In genomic region chr10:79100761-79101160, GRCh38 we compare ENCODE assay signal across 19 cellular contexts. TPM values are rescaled to one million over a fixed set of nuclear protein-coding genes. Genes with fewer than 3 reads are reported as not detected.
DNase-seq lines count a peak whose midpoint lies in the region; ATAC-seq, FAIRE-seq and TF ChIP-seq lines count a peak whose summit lies in the region.
"Had no signal": no experiment of that assay in that cellular context is flagged by ENCODE, and none has a peak within 500 bp of the region (broad histone marks: within the 10 kb centered on the region; RNA-seq: fewer than 3 reads in every experiment).

No MANE protein-coding gene starts in this region.

- no peaks in the 10 kb centered on the region for H3K36me3 ChIP-seq in PC-3 (ENCODE audit: low read depth, low read length)
- H3K36me3 ChIP-seq: Peyer's patch had no signal

- CTCF ChIA-PET in activated CD4-positive, alpha-beta T cell treated with anti-CD3 and anti-CD28 coated beads, Interleukin-2, amount 10 ng/mL, durations not matched to agents 7 days and 5 days (lab: Charles Lee) = interaction anchor here (0.6 to 1.2 kb wide), 2 partner anchors 10 kb away, joined by 4 to 6 read pairs; no protein-coding TSS in a partner anchor
- CTCF ChIA-PET in PC-3 (lab: Charles Lee) = no interaction called here

- H3K27ac ChIP-seq in PC-3 (ENCODE audit: low read length) = no peak overlapping the region

- H3K4me2 ChIP-seq in PC-3 (ENCODE audit: low read length) = no peak overlapping the region

- H2AFZ ChIP-seq in PC-3 (ENCODE audit: low read length) = no peak overlapping the region

- TF ChIP-seq CTCF in PC-3 (conservative IDR thresholded peaks at IDR 0.05; ENCODE audit: low read depth, low read length) = no peak

- peak overlapping the region; percentile 13 for H3K27ac Mint-ChIP-seq in activated CD4-positive, alpha-beta T cell treated with anti-CD3 and anti-CD28 coated beads, Interleukin-2, amount 10 ng/mL, durations not matched to agents 24 days and 14 days
- no peak overlapping the region for H3K27ac Mint-ChIP-seq in activated CD4-positive, alpha-beta T cell treated with anti-CD3 and anti-CD28 coated beads, Interleukin-2, amount 10 ng/mL, durations not matched to agents 7 days and 5 days
- H3K27ac Mint-ChIP-seq in stimulated activated effector memory CD8-positive, alpha-beta T cell treated with anti-CD3 and anti-CD28 coated beads, Interleukin-12 subunit alpha, Interleukin-12 subunit beta, amount 100 ng/mL, for 72 hours = peak overlapping the region; percentile 60

- no peak for DNase-seq in activated CD4-positive, alpha-beta T cell treated with anti-CD3 and anti-CD28 coated beads, Interleukin-2, amount 10 ng/mL, durations not matched to agents 24 days and 14 days
- DNase-seq in activated CD4-positive, alpha-beta T cell treated with anti-CD3 and anti-CD28 coated beads, Interleukin-2, amount 10 ng/mL, durations not matched to agents 7 days and 5 days = no peak
- DNase-seq in PC-3 (no peak), left colon (no peak), AG20443 (ENCODE audit: low spot score) (no peak), GM12892 (ENCODE audit: insufficient read length) (no peak)
- DNase-seq in stimulated activated effector memory CD8-positive, alpha-beta T cell treated with anti-CD3 and anti-CD28 coated beads, Interleukin-12 subunit alpha, Interleukin-12 subunit beta, amount 100 ng/mL, for 72 hours (ENCODE audit: low spot score in 2 of 2) = no peak
- DNase-seq in activated CD8-positive, alpha-beta memory T cell treated with anti-CD3 and anti-CD28 coated beads, Interleukin-2, amount 50 U/mL, for 48 hours = no peak
- DNase-seq: activated CD4-positive, CD25-positive, alpha-beta regulatory T cell treated with anti-CD3 and anti-CD28 coated beads, Interleukin-2, amount 50 U/mL, for 72 hours; activated T-cell treated with anti-CD3 and anti-CD28 coated beads, Interleukin-2, amount 50 U/mL, for 72 hours; Calu3; effector CD8-positive, alpha-beta T cell; foreskin fibroblast; GOT3; KBM-7; NCI-H1930; NCI-H524 treated with DMSO at 0.1 percent for 48 hours; Peyer's patch; stimulated activated CD4-positive, alpha-beta T cell treated with anti-CD3 and anti-CD28 coated beads, Interleukin-4, amount 100 ng/mL, for 24 hours had no signal

- H3F3A ChIP-seq in PC-3 (ENCODE audit: low read length, unreplicated experiment) = no peaks in the 10 kb centered on the region

- no peak overlapping the region for H3K9ac ChIP-seq in PC-3 (ENCODE audit: low read length)

- no peak overlapping the region for H3K4me3 ChIP-seq in PC-3 (ENCODE audit: low read length)
- H3K4me3 ChIP-seq: Peyer's patch had no signal

- H3K9me3 ChIP-seq in PC-3 (ENCODE audit: low read length) = no peaks in the 10 kb centered on the region
- H3K9me3 ChIP-seq: Peyer's patch had no signal

- no peak for TF ChIP-seq POLR2A in GM12892 (IDR thresholded peaks at IDR 0.05; ENCODE audit: low read depth, low read length)

- H3K4me1 Mint-ChIP-seq in activated CD4-positive, alpha-beta T cell treated with anti-CD3 and anti-CD28 coated beads, Interleukin-2, amount 10 ng/mL, durations not matched to agents 24 days and 14 days = peaks cover 11% of the 10 kb centered on the region
- peaks cover 26% of the 10 kb centered on the region for H3K4me1 Mint-ChIP-seq in activated CD4-positive, alpha-beta T cell treated with anti-CD3 and anti-CD28 coated beads, Interleukin-2, amount 10 ng/mL, durations not matched to agents 7 days and 5 days
- H3K4me1 Mint-ChIP-seq in stimulated activated effector memory CD8-positive, alpha-beta T cell treated with anti-CD3 and anti-CD28 coated beads, Interleukin-12 subunit alpha, Interleukin-12 subunit beta, amount 100 ng/mL, for 72 hours = peaks cover 71% of the 10 kb centered on the region

- no peaks in the 10 kb centered on the region for H3K9me2 ChIP-seq in PC-3 (replicated peaks; ENCODE audit: low read length)

- 0 out of 2 replicates have a peak, but pooled peaks cover 1% of the 10 kb centered on the region for H3K4me1 ChIP-seq in PC-3 (ENCODE audit: insufficient read depth, low read length)

- no peak for FAIRE-seq in GM12892 (lab: Jason Lieb, UNC)

- H3K9me3 Mint-ChIP-seq in activated CD4-positive, alpha-beta T cell treated with anti-CD3 and anti-CD28 coated beads, Interleukin-2, amount 10 ng/mL, durations not matched to agents 24 days and 14 days = no peaks in the 10 kb centered on the region
- H3K9me3 Mint-ChIP-seq in activated CD4-positive, alpha-beta T cell treated with anti-CD3 and anti-CD28 coated beads, Interleukin-2, amount 10 ng/mL, durations not matched to agents 7 days and 5 days = no peaks in the 10 kb centered on the region
- H3K9me3 Mint-ChIP-seq in stimulated activated effector memory CD8-positive, alpha-beta T cell treated with anti-CD3 and anti-CD28 coated beads, Interleukin-12 subunit alpha, Interleukin-12 subunit beta, amount 100 ng/mL, for 72 hours = no peaks in the 10 kb centered on the region
- H3K9me3 Mint-ChIP-seq: activated T-cell treated with anti-CD3 and anti-CD28 coated beads, Interleukin-2, amount 50 U/mL, for 72 hours had no signal

- no peak overlapping the region for H3K4me3 Mint-ChIP-seq in activated CD4-positive, alpha-beta T cell treated with anti-CD3 and anti-CD28 coated beads, Interleukin-2, amount 10 ng/mL, durations not matched to agents 24 days and 14 days
- H3K4me3 Mint-ChIP-seq in activated CD4-positive, alpha-beta T cell treated with anti-CD3 and anti-CD28 coated beads, Interleukin-2, amount 10 ng/mL, durations not matched to agents 7 days and 5 days = no peak overlapping the region
- no peak overlapping the region for H3K4me3 Mint-ChIP-seq in stimulated activated effector memory CD8-positive, alpha-beta T cell treated with anti-CD3 and anti-CD28 coated beads, Interleukin-12 subunit alpha, Interleukin-12 subunit beta, amount 100 ng/mL, for 72 hours
- H3K4me3 Mint-ChIP-seq: activated T-cell treated with anti-CD3 and anti-CD28 coated beads, Interleukin-2, amount 50 U/mL, for 72 hours had no signal

- intact Hi-C loops in activated CD4-positive, alpha-beta T cell treated with anti-CD3 and anti-CD28 coated beads, Interleukin-2, amount 10 ng/mL, durations not matched to agents 24 days and 14 days (cut with micrococcal nuclease) = no loop called here
- intact Hi-C loops in PC-3 (cut with micrococcal nuclease) (loop anchor here (2.0 kb wide), 1 partner anchor 26 kb away; no protein-coding TSS in a partner anchor), left colon (cut with DNase I, micrococcal nuclease) (no loop called here)

- BruUV-seq in PC-3 (replicated peaks; lab: Mats Ljungman, UMichigan) = no TSS peak

- peaks cover 84% of the 10 kb centered on the region for H4K20me1 ChIP-seq in PC-3 (ENCODE audit: low read length)

- no peaks in the 10 kb centered on the region for H3K27me3 Mint-ChIP-seq in activated CD4-positive, alpha-beta T cell treated with anti-CD3 and anti-CD28 coated beads, Interleukin-2, amount 10 ng/mL, durations not matched to agents 24 days and 14 days
- no peaks in the 10 kb centered on the region for H3K27me3 Mint-ChIP-seq in activated CD4-positive, alpha-beta T cell treated with anti-CD3 and anti-CD28 coated beads, Interleukin-2, amount 10 ng/mL, durations not matched to agents 7 days and 5 days

- POLR2A ChIA-PET in activated CD4-positive, alpha-beta T cell treated with anti-CD3 and anti-CD28 coated beads, Interleukin-2, amount 10 ng/mL, durations not matched to agents 7 days and 5 days (lab: Charles Lee) = no interaction called here
- POLR2A ChIA-PET in PC-3 (lab: Charles Lee; ENCODE audit: unreplicated experiment) = no interaction called here

- H3K27me3 ChIP-seq in PC-3 (ENCODE audit: low read length) = no peaks in the 10 kb centered on the region
- H3K27me3 ChIP-seq: Peyer's patch had no signal

- H3K36me3 Mint-ChIP-seq in activated CD4-positive, alpha-beta T cell treated with anti-CD3 and anti-CD28 coated beads, Interleukin-2, amount 10 ng/mL, durations not matched to agents 24 days and 14 days (ENCODE audit: low read depth) = no peaks in the 10 kb centered on the region
- no peaks in the 10 kb centered on the region for H3K36me3 Mint-ChIP-seq in activated CD4-positive, alpha-beta T cell treated with anti-CD3 and anti-CD28 coated beads, Interleukin-2, amount 10 ng/mL, durations not matched to agents 7 days and 5 days (ENCODE audit: low read depth)
- no peaks in the 10 kb centered on the region for H3K36me3 Mint-ChIP-seq in stimulated activated effector memory CD8-positive, alpha-beta T cell treated with anti-CD3 and anti-CD28 coated beads, Interleukin-12 subunit alpha, Interleukin-12 subunit beta, amount 100 ng/mL, for 72 hours

- ATAC-seq in PC-3 (0 out of 2 replicates have a peak, but pooled peaks have one; percentile 6), left colon (peak; percentile 10)
- no peak for ATAC-seq in stimulated activated effector memory CD8-positive, alpha-beta T cell treated with anti-CD3 and anti-CD28 coated beads, Interleukin-12 subunit alpha, Interleukin-12 subunit beta, amount 100 ng/mL, for 72 hours
- ATAC-seq: activated T-cell treated with anti-CD3 and anti-CD28 coated beads, Interleukin-2, amount 50 U/mL, for 72 hours had no signal

- H3K79me2 ChIP-seq in PC-3 (ENCODE audit: low read length) = peaks cover 96% of the 10 kb centered on the region

RNA-seq across cellular contexts. Expression of gene ZMIZ1, which starts 32.0 kb away (rescaled TPM):
- 66.3 and 71.7 TPM in 2 replicates for total RNA-seq in activated CD4-positive, alpha-beta T cell treated with anti-CD3 and anti-CD28 coated beads, Interleukin-2, amount 10 ng/mL, durations not matched to agents 24 days and 14 days
- 10 to 100 TPM; 27.8 to 31.5 TPM for total RNA-seq in activated CD4-positive, alpha-beta T cell treated with anti-CD3 and anti-CD28 coated beads, Interleukin-2, amount 10 ng/mL, durations not matched to agents 7 days and 5 days
- 55.4 and 84.2 TPM in 2 replicates for total RNA-seq in PC-3 (2014; rRNA removed)
- 10 to 100 TPM; 50.7 to 63.9 TPM for total RNA-seq in left colon
- polyA plus RNA-seq in GM12892 (2012; ENCODE audit: missing spikeins) = 30.7 TPM
